ENCODE assay signal across 25 cellular contexts in genomic region chr6:70436320-70436719, GRCh38.
"Had no signal": no experiment of that assay in that cellular context is flagged by ENCODE, and none has a peak within 500 bp of the region (broad histone marks: within the 10 kb centered on the region; RNA-seq: fewer than 3 reads in every experiment).

No MANE protein-coding gene starts in this region.

- H2AFZ ChIP-seq: neural progenitor cell, parathyroid adenoma had no signal

- H3K4me2 ChIP-seq: neural progenitor cell, smooth muscle cell had no signal

- H3K27ac ChIP-seq: neural progenitor cell, ovary, parathyroid adenoma, psoas muscle, skin epidermis, spleen, stomach, thoracic aorta, thyroid gland, transverse colon, upper lobe of right lung, uterus had no signal

- DNase-seq: naive thymus-derived CD4-positive, alpha-beta T cell; natural killer cell; occipital lobe; ovary; posterior cingulate gyrus; psoas muscle; right cardiac atrium; spleen; stimulated activated CD4-positive, alpha-beta T cell treated with anti-CD3 and anti-CD28 coated beads, Interleukin-12 subunit alpha, Interleukin-12 subunit beta, amount 100 ng/mL, for 4 hours; stimulated activated CD4-positive, alpha-beta T cell treated with anti-CD3 and anti-CD28 coated beads, Interleukin-1b, Interleukin-23, amount 100 ng/mL, for 48 hours; stimulated activated CD4-positive, alpha-beta T cell treated with anti-CD3 and anti-CD28 coated beads, Interleukin-4, amount 100 ng/mL, for 24 hours; stimulated activated naive B cell treated with anti-CD40 and anti-IgM and Interleukin-4, amounts not matched to agents 10 μg/mL and 1 μg/mL and 100 μg/mL, for 72 hours; stimulated activated naive CD4-positive, alpha-beta T cell treated with Interleukin-2 at 50 U/mL for 16 hours; stomach; thyroid gland; transverse colon; upper lobe of right lung; uterus had no signal

- ATAC-seq: naive thymus-derived CD4-positive, alpha-beta T cell; natural killer cell; psoas muscle; right cardiac atrium; sciatic nerve; stimulated activated effector memory CD8-positive, alpha-beta T cell treated with anti-CD3 and anti-CD28 coated beads, Interleukin-12 subunit alpha, Interleukin-12 subunit beta, amount 100 ng/mL, for 72 hours; stimulated activated naive B cell treated with anti-CD40 and anti-IgM and Interleukin-4, amounts not matched to agents 10 μg/mL and 1 μg/mL and 100 μg/mL, for 72 hours; upper lobe of right lung had no signal

- H3K27me3 ChIP-seq: neural progenitor cell, ovary, spleen, stomach, thyroid gland, transverse colon, upper lobe of right lung, uterus had no signal

- H3K9ac ChIP-seq: neural progenitor cell, parathyroid adenoma had no signal

- H3K4me3 ChIP-seq: neural progenitor cell, ovary, psoas muscle, skin epidermis, smooth muscle cell, spleen, stomach, thoracic aorta, thyroid gland, transverse colon, upper lobe of right lung, uterus had no signal

- H3K9me3 ChIP-seq: ovary, psoas muscle, spleen, stomach, thoracic aorta, thyroid gland, transverse colon, upper lobe of right lung, uterus had no signal

- H3K4me1 ChIP-seq: neural progenitor cell, parathyroid adenoma, psoas muscle, spleen, thyroid gland, transverse colon, upper lobe of right lung, uterus had no signal

- H3K36me3 ChIP-seq: ovary, upper lobe of right lung, uterus had no signal
